ENCODE assay signal across 8 cellular contexts in the genomic region with DNA sequence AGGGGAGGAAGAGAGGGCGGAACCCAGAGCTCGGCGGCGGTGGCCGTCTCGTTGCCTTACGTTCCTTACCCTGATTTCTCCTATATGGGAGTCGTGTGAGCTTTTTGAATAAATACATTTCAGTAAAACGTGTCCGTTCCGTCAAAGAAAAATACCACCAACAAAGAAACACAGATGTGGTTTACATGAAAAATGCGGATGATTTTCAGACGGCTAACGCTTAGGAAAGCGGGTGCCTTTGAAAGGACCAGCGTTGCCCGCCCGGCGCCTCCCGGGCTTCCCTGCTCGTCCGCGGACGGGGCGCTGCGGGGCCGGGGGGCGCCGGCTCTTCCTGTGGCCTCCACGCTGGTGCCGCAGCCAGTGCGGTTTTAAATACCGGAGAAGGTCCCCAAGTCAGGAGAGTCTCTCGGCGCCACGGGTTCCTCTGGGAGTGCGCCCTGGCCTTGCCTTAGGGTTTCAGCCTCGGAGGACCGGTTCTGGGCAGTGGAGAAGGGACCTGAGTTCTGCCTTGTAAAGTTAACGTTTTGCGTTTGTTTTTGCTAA. TPM values are rescaled to one million over a fixed set of nuclear protein-coding genes. Genes with fewer than 3 reads are reported as not detected.
A peak's percentile ranks its signal among the peaks of the same experiment; 100 is the strongest.
DNase-seq lines count a peak whose midpoint lies in the region; ATAC-seq and TF ChIP-seq lines count a peak whose summit lies in the region.

No MANE protein-coding gene starts in this region.

- H3K4me3 ChIP-seq in ovary: peak overlapping the region; percentile 74

- H3K36me3 ChIP-seq in ovary: no peaks in the 10 kb centered on the region

- peak overlapping the region; percentile 92 to 94 for H3K27ac ChIP-seq in ovary

- H3K27me3 Mint-ChIP-seq in activated T-helper 17 cell treated with anti-CD3 and anti-CD28 coated beads, Interleukin-2, amount 50 U/mL, for 72 hours: no peaks in the 10 kb centered on the region

- no peaks in the 10 kb centered on the region for H3K9me3 ChIP-seq in ovary

- H3K9me3 Mint-ChIP-seq in activated T-helper 17 cell treated with anti-CD3 and anti-CD28 coated beads, Interleukin-2, amount 50 U/mL, for 72 hours: no peaks in the 10 kb centered on the region

- no peak for TF ChIP-seq POLR2A in GM18505 (IDR thresholded peaks at IDR 0.05; ENCODE audit: borderline replicate concordance, extremely low read depth, insufficient read depth, insufficient read length)
- no peak for TF ChIP-seq POLR2A in ovary (IDR thresholded peaks at IDR 0.05)

- DNase-seq in 8988T (peak; percentile 63), OCI-M1 (lab: John Stamatoyannopoulos, UW) (peak; percentile 89), germinal center (ENCODE audit: low spot score) (peak; percentile 67), ovary (peak; percentile 27 to 61 (median 43)), ureter (ENCODE audit: low spot score) (peak; percentile 46)

- no peak for TF ChIP-seq CTCF in ovary (IDR thresholded peaks at IDR 0.05)

- peak; percentile 46 for ATAC-seq in GM18505 (IDR thresholded peaks at IDR 0.05; ENCODE audit: unreplicated experiment)
- peak; percentile 57 for ATAC-seq in HG03135 (IDR thresholded peaks at IDR 0.05; ENCODE audit: unreplicated experiment)
- ATAC-seq in activated T-helper 17 cell treated with anti-CD3 and anti-CD28 coated beads, Interleukin-2, amount 50 U/mL, for 72 hours (replicated peaks): peak; percentile 73

- WGBS in ovary, 3 donors: 0% methylated on average over 41 of the region's 41 CpGs

- peaks cover 47% of the 10 kb centered on the region for H3K4me1 Mint-ChIP-seq in activated T-helper 17 cell treated with anti-CD3 and anti-CD28 coated beads, Interleukin-2, amount 50 U/mL, for 72 hours

- H3K4me1 ChIP-seq in ovary (ENCODE audit: insufficient read depth): peaks cover 5% of the 10 kb centered on the region

- intact Hi-C loops in ovary (cut with DNase I): no loop called here

- TF ChIP-seq EP300 in ovary (IDR thresholded peaks at IDR 0.05): no peak

- H3K36me3 Mint-ChIP-seq in activated T-helper 17 cell treated with anti-CD3 and anti-CD28 coated beads, Interleukin-2, amount 50 U/mL, for 72 hours (ENCODE audit: low read depth): peaks cover 79% of the 10 kb centered on the region

- H3K27ac Mint-ChIP-seq in activated T-helper 17 cell treated with anti-CD3 and anti-CD28 coated beads, Interleukin-2, amount 50 U/mL, for 72 hours: peak overlapping the region; percentile 97

- H3K27me3 ChIP-seq in ovary: no peaks in the 10 kb centered on the region

- H3K4me3 Mint-ChIP-seq in activated T-helper 17 cell treated with anti-CD3 and anti-CD28 coated beads, Interleukin-2, amount 50 U/mL, for 72 hours: peak overlapping the region; percentile 92

RNA-seq across cellular contexts. Expression of a gene that starts 0.8 kb away (rescaled TPM):
- 10 to 100 TPM; 45.7 to 60.4 TPM for total RNA-seq in activated T-helper 17 cell treated with anti-CD3 and anti-CD28 coated beads, Interleukin-2, amount 50 U/mL, for 72 hours
- total RNA-seq in ovary (10 to 100 TPM; 29.2 to 45.0 (median 39.2) TPM), ureter (59.1 TPM)
- polyA plus RNA-seq in ovary: 10 to 100 TPM; 48.9 to 54.8 TPM

RNA-seq across cellular contexts. Expression of a gene that starts 32.1 kb away (rescaled TPM):
- 10 to 100 TPM; 26.6 to 34.6 TPM for total RNA-seq in activated T-helper 17 cell treated with anti-CD3 and anti-CD28 coated beads, Interleukin-2, amount 50 U/mL, for 72 hours
- total RNA-seq in ovary: 10 to 100 TPM; 13.1 to 31.8 (median 17.9) TPM
- 10 to 100 TPM in 1 of 2 donors, 1 to 10 TPM in 1; 7.2 to 34.4 TPM for polyA plus RNA-seq in ovary
- 23.0 TPM for total RNA-seq in ureter

RNA-seq across cellular contexts. Expression of a gene that starts 47.5 kb away (rescaled TPM):
- 100 to 1,000 TPM in 1 of 2 donors, 10 to 100 TPM in 1; 61.9 to 100 TPM for total RNA-seq in activated T-helper 17 cell treated with anti-CD3 and anti-CD28 coated beads, Interleukin-2, amount 50 U/mL, for 72 hours
- total RNA-seq in ovary (10 to 100 TPM; 42.0 to 68.1 (median 55.2) TPM), ureter (86.7 TPM)
- polyA plus RNA-seq in ovary: 10 to 100 TPM; 43.3 to 88.8 TPM

Comparison
In these comparisons a context has a peak if more than half of its experiments do, and no peak if none do; other contexts are left out.
1. Peak in every context shown above with its lines: DNase-seq, ATAC-seq, H3K4me3 ChIP-seq and H3K27ac ChIP-seq.